Comparison of ENCODE assay signal across 8 cellular contexts in genomic region chr10:46473758-46474157, GRCh38. TPM values are rescaled to one million over a fixed set of nuclear protein-coding genes. Genes with fewer than 3 reads are reported as not detected.
DNase-seq lines count a peak whose midpoint lies in the region; ATAC-seq and TF ChIP-seq lines count a peak whose summit lies in the region.
"Not testable (repeated sequence)": the region's sequence is repeated elsewhere in the genome, so short reads cannot be mapped to it uniquely, and the experiment has no call there.
"Had no signal": no experiment of that assay in that cellular context is flagged by ENCODE, and none has a peak within 500 bp of the region (broad histone marks: within the 10 kb centered on the region; RNA-seq: fewer than 3 reads in every experiment).

No MANE protein-coding gene starts in this region.

- ATAC-seq in Right ventricle myocardium superior (ENCODE audit: poor library complexity) (peak; percentile 45), lower lobe of right lung (peak; percentile 92 to 94), mucosa of descending colon (peak; percentile 96), upper lobe of left lung (ENCODE audit: low FRiP score in 2 of 2) (peak; percentile 63 to 80)

- TSS peak; percentile 62 for BruUV-seq in Caco-2 (replicated peaks; lab: Mats Ljungman, UMichigan)

- POLR2A ChIA-PET in Caco-2 (lab: Charles Lee), result not testable (repeated sequence)

- TF ChIP-seq CTCF in Caco-2 (IDR thresholded peaks at IDR 0.05; ENCODE audit: insufficient read depth in 1 of 2, low read depth in 1 of 2, low read length in 1 of 2, severe bottlenecking in 1 of 2, unreplicated experiment in 1 of 2); lower lobe of right lung (IDR thresholded peaks at IDR 0.05); mucosa of descending colon (IDR thresholded peaks at IDR 0.05); spleen (IDR thresholded peaks at IDR 0.05 in 8 of 11, conservative IDR thresholded peaks at IDR 0.05 in 3 of 11); upper lobe of left lung (IDR thresholded peaks at IDR 0.05): not testable (repeated sequence)

- H3K27ac ChIP-seq in lower lobe of right lung, spleen, upper lobe of left lung: not testable (repeated sequence)

- not testable (repeated sequence) for H3K4me1 Mint-ChIP-seq in Caco-2 (ENCODE audit: low read depth, unreplicated experiment)

- not testable (repeated sequence) for H3K36me3 Mint-ChIP-seq in Caco-2 (ENCODE audit: insufficient read depth, unreplicated experiment)

- intact Hi-C loops in Caco-2 (cut with micrococcal nuclease; ENCODE audit: unreplicated experiment); Right ventricle myocardium superior (cut with DNase I); lower lobe of right lung (cut with DNase I); mucosa of descending colon (cut with DNase I, micrococcal nuclease); spleen (cut with DNase I; ENCODE audit: low total_unique reads): not testable (repeated sequence)

- H3K4me1 ChIP-seq in Caco-2; lower lobe of right lung; mucosa of descending colon (ENCODE audit: low read depth); spleen; upper lobe of left lung: not testable (repeated sequence)

- CTCF ChIA-PET in Caco-2 (lab: Charles Lee), result not testable (repeated sequence)

- H3K36me3 ChIP-seq in Caco-2 (ENCODE audit: control insufficient read depth, insufficient read depth, low read length); lower lobe of right lung; mucosa of descending colon (ENCODE audit: low read depth); spleen; upper lobe of left lung: not testable (repeated sequence)

- H3K27ac Mint-ChIP-seq in Caco-2 (ENCODE audit: unreplicated experiment), result not testable (repeated sequence)

- not testable (repeated sequence) for H3K4me3 ChIP-seq in Caco-2 (ENCODE audit: low read depth, low read length); lower lobe of right lung; mucosa of descending colon; spleen; upper lobe of left lung

- H3K9me3 ChIP-seq in Caco-2, lower lobe of right lung, mucosa of descending colon, spleen, upper lobe of left lung: not testable (repeated sequence)

- WGBS in spleen, 5 donors, result 43 to 92% (median 82%) methylated on average over 2 to 3 of the region's 3 CpGs
- WGBS in upper lobe of left lung, 2 donors, result 56% methylated on average over 3 of the region's 3 CpGs; no CpG with 5 or more reads in 1 of the 2 donors

- H3K9me3 Mint-ChIP-seq in Caco-2 (ENCODE audit: unreplicated experiment), result not testable (repeated sequence)

- not testable (repeated sequence) for TF ChIP-seq EP300 in upper lobe of left lung (IDR thresholded peaks at IDR 0.05)

- DNase-seq in Caco-2 (peak; percentile 83 to 92), lower lobe of right lung (peak; percentile 69), mucosa of descending colon (peak; percentile 63 to 77 (median 67)), spleen (peak; percentile 10), upper lobe of left lung (peak in 1 of 2 donors; percentile 67)
- DNase-seq in Right ventricle myocardium superior, result not testable (repeated sequence)

- H3K27me3 Mint-ChIP-seq in Caco-2 (ENCODE audit: insufficient read depth, unreplicated experiment), result not testable (repeated sequence)

- not testable (repeated sequence) for TF ChIP-seq POLR2A in spleen (IDR thresholded peaks at IDR 0.05); upper lobe of left lung (IDR thresholded peaks at IDR 0.05)

- not testable (repeated sequence) for H3K27me3 ChIP-seq in Caco-2 (replicated peaks; ENCODE audit: control insufficient read depth, insufficient read depth, low read length); lower lobe of right lung (ENCODE audit: low read depth); spleen (replicated peaks in 1 of 7); upper lobe of left lung

- not testable (repeated sequence) for H3K4me3 Mint-ChIP-seq in Caco-2 (ENCODE audit: unreplicated experiment)

RNA-seq across cellular contexts. Expression of gene NPY4R, which starts 8.0 kb away (rescaled TPM):
- total RNA-seq in Caco-2 (2022) (0.23 and 0.56 TPM in 2 replicates), Right ventricle myocardium superior (not detected), lower lobe of right lung (1.1 TPM), mucosa of descending colon (10 to 100 TPM; 11.2 to 25.3 (median 18.9) TPM), spleen (not detected), upper lobe of left lung (1 to 10 TPM in 1 of 6 donors, under 1 TPM in 1, not detected in 4; 0.69 to 3.3 TPM)
- not detected for polyA plus RNA-seq in spleen
- total RNA-seq: A673; CD4-positive, alpha-beta memory T cell had no signal
- polyA plus RNA-seq: CD4-positive, alpha-beta memory T cell had no signal

Comparison
In these comparisons a context has a peak if more than half of its experiments do, and no peak if none do; other contexts are left out.
1. ATAC-seq: peak in every context shown above with its lines; median percentile 96 in mucosa of descending colon; 93 in lower lobe of right lung; 72 in upper lobe of left lung; 45 in Right ventricle myocardium superior.